ENCODE assay signal across 22 cellular contexts in the genomic region with DNA sequence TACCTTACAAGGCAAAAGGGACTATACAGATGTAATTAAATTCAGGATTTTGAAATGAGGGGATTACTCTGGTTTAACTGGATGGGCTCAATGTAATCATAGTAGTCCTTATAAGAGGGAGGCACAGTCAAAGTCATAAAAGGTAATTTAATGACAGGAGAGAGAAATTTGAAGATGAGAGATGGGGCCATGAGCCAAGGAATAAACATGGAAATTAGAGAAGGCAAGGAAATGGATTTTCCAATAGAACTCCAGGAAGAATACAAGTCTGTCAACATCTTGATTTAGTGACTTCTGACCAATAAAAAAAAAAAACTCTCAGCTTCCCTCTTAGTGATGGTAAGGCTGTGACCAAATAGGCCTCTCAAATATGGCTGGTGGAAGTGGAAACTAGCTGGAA.
A peak's percentile ranks its signal among the peaks of the same experiment; 100 is the strongest.
DNase-seq lines count a peak whose midpoint lies in the region; ATAC-seq and TF ChIP-seq lines count a peak whose summit lies in the region.
"Had no signal": no experiment of that assay in that cellular context is flagged by ENCODE, and none has a peak within 500 bp of the region (broad histone marks: within the 10 kb centered on the region; RNA-seq: fewer than 3 reads in every experiment).

No MANE protein-coding gene starts in this region.

- intact Hi-C loops in mucosa of descending colon (cut with DNase I, micrococcal nuclease), result no loop called here

- no peak overlapping the region for H3K4me3 Mint-ChIP-seq in WTC11
- no peak overlapping the region for H3K4me3 Mint-ChIP-seq in activated CD8-positive, alpha-beta T cell treated with anti-CD3 and anti-CD28 coated beads, Interleukin-2, amount 10 ng/mL, durations not matched to agents 7 days and 5 days
- H3K4me3 Mint-ChIP-seq: CD8-positive, alpha-beta memory T cell had no signal

- peaks cover 21% of the 10 kb centered on the region for H3K4me1 Mint-ChIP-seq in WTC11
- peaks cover 4% of the 10 kb centered on the region for H3K4me1 Mint-ChIP-seq in activated CD8-positive, alpha-beta T cell treated with anti-CD3 and anti-CD28 coated beads, Interleukin-2, amount 10 ng/mL, durations not matched to agents 7 days and 5 days (ENCODE audit: low read depth)

- H3K27me3 Mint-ChIP-seq in WTC11 (ENCODE audit: low read depth), result no peaks in the 10 kb centered on the region
- H3K27me3 Mint-ChIP-seq in activated CD8-positive, alpha-beta T cell treated with anti-CD3 and anti-CD28 coated beads, Interleukin-2, amount 10 ng/mL, durations not matched to agents 7 days and 5 days (ENCODE audit: low read depth), result no peaks in the 10 kb centered on the region
- H3K27me3 Mint-ChIP-seq: CD8-positive, alpha-beta memory T cell had no signal

- peak; percentile 9 for DNase-seq in NCI-H82 (lab: John Stamatoyannopoulos, UW)
- no peak for DNase-seq in NCI-H82 treated with DMSO at 0.1 percent for 48 hours (lab: John Stamatoyannopoulos, UW; ENCODE audit: unreplicated experiment)
- DNase-seq in NCI-H2029 (lab: John Stamatoyannopoulos, UW), result peak; percentile 48
- DNase-seq in WTC11 (ENCODE audit: low spot score), result no peak
- DNase-seq in mucosa of descending colon, result no peak
- DNase-seq in activated naive CD4-positive, alpha-beta T cell treated with anti-CD3 and anti-CD28 coated beads, Interleukin-2, amount 50 U/mL, for 16 hours, result no peak
- no peak for DNase-seq in activated CD8-positive, alpha-beta T cell treated with anti-CD3 and anti-CD28 coated beads, Interleukin-2, amount 10 ng/mL, durations not matched to agents 7 days and 5 days
- DNase-seq in NCI-H345 (lab: John Stamatoyannopoulos, UW), result no peak
- DNase-seq: Calu3; CD8-positive, alpha-beta memory T cell; EL; GF-D8; H7; NCI-H1417 treated with DMSO at 0.1 percent for 48 hours; NCI-H187 treated with DMSO at 0.1 percent for 48 hours; NCI-H2171; NCI-H446; NCI-H526; NK-92 treated with Interleukin-12 subunit alpha and Interleukin-12 subunit beta, amount 100 ng/mL, for 24 hours; SHP77 treated with DMSO at 0.1 percent for 48 hours; SK-N-SH had no signal

- TF ChIP-seq CTCF in WTC11 (IDR thresholded peaks at IDR 0.05) (no peak), mucosa of descending colon (IDR thresholded peaks at IDR 0.05) (no peak)

- ATAC-seq in WTC11 (no peak), mucosa of descending colon (peak; percentile 51)
- ATAC-seq in activated CD8-positive, alpha-beta T cell treated with anti-CD3 and anti-CD28 coated beads, Interleukin-2, amount 10 ng/mL, durations not matched to agents 7 days and 5 days, result no peak
- ATAC-seq: K562 had no signal

- peak overlapping the region; percentile 3; the same call in 1 of the 2 replicates for H3K27ac Mint-ChIP-seq in WTC11
- H3K27ac Mint-ChIP-seq in activated CD8-positive, alpha-beta T cell treated with anti-CD3 and anti-CD28 coated beads, Interleukin-2, amount 10 ng/mL, durations not matched to agents 7 days and 5 days, result no peak overlapping the region
- H3K27ac Mint-ChIP-seq: CD8-positive, alpha-beta memory T cell had no signal

- H3K4me1 ChIP-seq in mucosa of descending colon (ENCODE audit: low read depth), result peaks cover 5% of the 10 kb centered on the region

- POLR2A ChIA-PET in WTC11 (lab: Charles Lee), result interaction anchor here (0.6 kb wide), 1 partner anchor 587 kb away, joined by 4 read pairs; no protein-coding TSS in a partner anchor
- POLR2A ChIA-PET in activated CD8-positive, alpha-beta T cell treated with anti-CD3 and anti-CD28 coated beads, Interleukin-2, amount 10 ng/mL, durations not matched to agents 7 days and 5 days (lab: Charles Lee), result no interaction called here

- H3K4me3 ChIP-seq in mucosa of descending colon, result no peak overlapping the region
- H3K4me3 ChIP-seq: K562 had no signal

- no peaks in the 10 kb centered on the region for H3K9me3 Mint-ChIP-seq in WTC11
- H3K9me3 Mint-ChIP-seq in activated CD8-positive, alpha-beta T cell treated with anti-CD3 and anti-CD28 coated beads, Interleukin-2, amount 10 ng/mL, durations not matched to agents 7 days and 5 days (ENCODE audit: insufficient read depth), result no peaks in the 10 kb centered on the region
- H3K9me3 Mint-ChIP-seq: CD8-positive, alpha-beta memory T cell had no signal

- H3K9me3 ChIP-seq in mucosa of descending colon, result no peaks in the 10 kb centered on the region
- H3K9me3 ChIP-seq: SK-N-SH had no signal

- H3K36me3 ChIP-seq in mucosa of descending colon (ENCODE audit: low read depth), result no peaks in the 10 kb centered on the region

- CTCF ChIA-PET in WTC11 (lab: Charles Lee), result interaction anchor here (1.0 to 1.4 kb wide), 2 partner anchors 101 to 438 kb away, joined by 3 read pairs; no protein-coding TSS in a partner anchor
- CTCF ChIA-PET in activated CD8-positive, alpha-beta T cell treated with anti-CD3 and anti-CD28 coated beads, Interleukin-2, amount 10 ng/mL, durations not matched to agents 7 days and 5 days (lab: Charles Lee), result no interaction called here

- H3K36me3 Mint-ChIP-seq in WTC11, result no peaks in the 10 kb centered on the region
- no peaks in the 10 kb centered on the region for H3K36me3 Mint-ChIP-seq in activated CD8-positive, alpha-beta T cell treated with anti-CD3 and anti-CD28 coated beads, Interleukin-2, amount 10 ng/mL, durations not matched to agents 7 days and 5 days (ENCODE audit: low read depth)

TF ChIP-seq in WTC11, 78 proteins besides CTCF, POLR2A, EP300 and RAD21 (continues in another document):
- TF ChIP-seq, protein P1, sequence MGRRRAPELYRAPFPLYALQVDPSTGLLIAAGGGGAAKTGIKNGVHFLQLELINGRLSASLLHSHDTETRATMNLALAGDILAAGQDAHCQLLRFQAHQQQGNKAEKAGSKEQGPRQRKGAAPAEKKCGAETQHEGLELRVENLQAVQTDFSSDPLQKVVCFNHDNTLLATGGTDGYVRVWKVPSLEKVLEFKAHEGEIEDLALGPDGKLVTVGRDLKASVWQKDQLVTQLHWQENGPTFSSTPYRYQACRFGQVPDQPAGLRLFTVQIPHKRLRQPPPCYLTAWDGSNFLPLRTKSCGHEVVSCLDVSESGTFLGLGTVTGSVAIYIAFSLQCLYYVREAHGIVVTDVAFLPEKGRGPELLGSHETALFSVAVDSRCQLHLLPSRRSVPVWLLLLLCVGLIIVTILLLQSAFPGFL (CRISPR knock-in tag; IDR thresholded peaks at IDR 0.05; ENCODE audit: borderline replicate concordance), result no peak
- TF ChIP-seq, protein P2, sequence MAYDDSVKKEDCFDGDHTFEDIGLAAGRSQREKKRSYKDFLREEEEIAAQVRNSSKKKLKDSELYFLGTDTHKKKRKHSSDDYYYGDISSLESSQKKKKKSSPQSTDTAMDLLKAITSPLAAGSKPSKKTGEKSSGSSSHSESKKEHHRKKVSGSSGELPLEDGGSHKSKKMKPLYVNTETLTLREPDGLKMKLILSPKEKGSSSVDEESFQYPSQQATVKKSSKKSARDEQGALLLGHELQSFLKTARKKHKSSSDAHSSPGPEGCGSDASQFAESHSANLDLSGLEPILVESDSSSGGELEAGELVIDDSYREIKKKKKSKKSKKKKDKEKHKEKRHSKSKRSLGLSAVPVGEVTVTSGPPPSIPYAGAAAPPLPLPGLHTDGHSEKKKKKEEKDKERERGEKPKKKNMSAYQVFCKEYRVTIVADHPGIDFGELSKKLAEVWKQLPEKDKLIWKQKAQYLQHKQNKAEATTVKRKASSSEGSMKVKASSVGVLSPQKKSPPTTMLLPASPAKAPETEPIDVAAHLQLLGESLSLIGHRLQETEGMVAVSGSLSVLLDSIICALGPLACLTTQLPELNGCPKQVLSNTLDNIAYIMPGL (CRISPR knock-in tag; IDR thresholded peaks at IDR 0.05), result no peak
- TF ChIP-seq ZNF317 (CRISPR knock-in tag; IDR thresholded peaks at IDR 0.05; ENCODE audit: borderline replicate concordance, low read depth), result no peak
- no peak for TF ChIP-seq JUN (CRISPR knock-in tag; IDR thresholded peaks at IDR 0.05)
- TF ChIP-seq GTF2I (CRISPR knock-in tag; conservative IDR thresholded peaks at IDR 0.05), result no peak
- TF ChIP-seq, protein P3, sequence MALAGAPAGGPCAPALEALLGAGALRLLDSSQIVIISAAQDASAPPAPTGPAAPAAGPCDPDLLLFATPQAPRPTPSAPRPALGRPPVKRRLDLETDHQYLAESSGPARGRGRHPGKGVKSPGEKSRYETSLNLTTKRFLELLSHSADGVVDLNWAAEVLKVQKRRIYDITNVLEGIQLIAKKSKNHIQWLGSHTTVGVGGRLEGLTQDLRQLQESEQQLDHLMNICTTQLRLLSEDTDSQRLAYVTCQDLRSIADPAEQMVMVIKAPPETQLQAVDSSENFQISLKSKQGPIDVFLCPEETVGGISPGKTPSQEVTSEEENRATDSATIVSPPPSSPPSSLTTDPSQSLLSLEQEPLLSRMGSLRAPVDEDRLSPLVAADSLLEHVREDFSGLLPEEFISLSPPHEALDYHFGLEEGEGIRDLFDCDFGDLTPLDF (CRISPR knock-in tag; IDR thresholded peaks at IDR 0.05), result no peak
- no peak for TF ChIP-seq RORB (CRISPR knock-in tag; IDR thresholded peaks at IDR 0.05)
- no peak for TF ChIP-seq HMGA2 (CRISPR knock-in tag; IDR thresholded peaks at IDR 0.05)
- TF ChIP-seq, protein P4, sequence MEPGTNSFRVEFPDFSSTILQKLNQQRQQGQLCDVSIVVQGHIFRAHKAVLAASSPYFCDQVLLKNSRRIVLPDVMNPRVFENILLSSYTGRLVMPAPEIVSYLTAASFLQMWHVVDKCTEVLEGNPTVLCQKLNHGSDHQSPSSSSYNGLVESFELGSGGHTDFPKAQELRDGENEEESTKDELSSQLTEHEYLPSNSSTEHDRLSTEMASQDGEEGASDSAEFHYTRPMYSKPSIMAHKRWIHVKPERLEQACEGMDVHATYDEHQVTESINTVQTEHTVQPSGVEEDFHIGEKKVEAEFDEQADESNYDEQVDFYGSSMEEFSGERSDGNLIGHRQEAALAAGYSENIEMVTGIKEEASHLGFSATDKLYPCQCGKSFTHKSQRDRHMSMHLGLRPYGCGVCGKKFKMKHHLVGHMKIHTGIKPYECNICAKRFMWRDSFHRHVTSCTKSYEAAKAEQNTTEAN (CRISPR knock-in tag; IDR thresholded peaks at IDR 0.05), result no peak
- TF ChIP-seq, protein P5, sequence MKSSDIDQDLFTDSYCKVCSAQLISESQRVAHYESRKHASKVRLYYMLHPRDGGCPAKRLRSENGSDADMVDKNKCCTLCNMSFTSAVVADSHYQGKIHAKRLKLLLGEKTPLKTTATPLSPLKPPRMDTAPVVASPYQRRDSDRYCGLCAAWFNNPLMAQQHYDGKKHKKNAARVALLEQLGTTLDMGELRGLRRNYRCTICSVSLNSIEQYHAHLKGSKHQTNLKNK (CRISPR knock-in tag; IDR thresholded peaks at IDR 0.05), result no peak
- TF ChIP-seq, protein P6, sequence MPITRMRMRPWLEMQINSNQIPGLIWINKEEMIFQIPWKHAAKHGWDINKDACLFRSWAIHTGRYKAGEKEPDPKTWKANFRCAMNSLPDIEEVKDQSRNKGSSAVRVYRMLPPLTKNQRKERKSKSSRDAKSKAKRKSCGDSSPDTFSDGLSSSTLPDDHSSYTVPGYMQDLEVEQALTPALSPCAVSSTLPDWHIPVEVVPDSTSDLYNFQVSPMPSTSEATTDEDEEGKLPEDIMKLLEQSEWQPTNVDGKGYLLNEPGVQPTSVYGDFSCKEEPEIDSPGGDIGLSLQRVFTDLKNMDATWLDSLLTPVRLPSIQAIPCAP (CRISPR knock-in tag; IDR thresholded peaks at IDR 0.05), result no peak

Comparison
In these comparisons a context has a peak if more than half of its experiments do, and no peak if none do; other contexts are left out.
1. DNase-seq: peak in NCI-H82 (single experiment) and NCI-H2029 (single experiment); none in NCI-H82 treated with DMSO at 0.1 percent for 48 hours (single experiment), WTC11 (single experiment), mucosa of descending colon (0 of 3), activated naive CD4-positive, alpha-beta T cell treated with anti-CD3 and anti-CD28 coated beads, Interleukin-2, amount 50 U/mL, for 16 hours (single experiment), activated CD8-positive, alpha-beta T cell treated with anti-CD3 and anti-CD28 coated beads, Interleukin-2, amount 10 ng/mL, durations not matched to agents 7 days and 5 days (single experiment) and NCI-H345 (single experiment).